Comparison of ENCODE assay signal across 1 cellular context in the genomic region with DNA sequence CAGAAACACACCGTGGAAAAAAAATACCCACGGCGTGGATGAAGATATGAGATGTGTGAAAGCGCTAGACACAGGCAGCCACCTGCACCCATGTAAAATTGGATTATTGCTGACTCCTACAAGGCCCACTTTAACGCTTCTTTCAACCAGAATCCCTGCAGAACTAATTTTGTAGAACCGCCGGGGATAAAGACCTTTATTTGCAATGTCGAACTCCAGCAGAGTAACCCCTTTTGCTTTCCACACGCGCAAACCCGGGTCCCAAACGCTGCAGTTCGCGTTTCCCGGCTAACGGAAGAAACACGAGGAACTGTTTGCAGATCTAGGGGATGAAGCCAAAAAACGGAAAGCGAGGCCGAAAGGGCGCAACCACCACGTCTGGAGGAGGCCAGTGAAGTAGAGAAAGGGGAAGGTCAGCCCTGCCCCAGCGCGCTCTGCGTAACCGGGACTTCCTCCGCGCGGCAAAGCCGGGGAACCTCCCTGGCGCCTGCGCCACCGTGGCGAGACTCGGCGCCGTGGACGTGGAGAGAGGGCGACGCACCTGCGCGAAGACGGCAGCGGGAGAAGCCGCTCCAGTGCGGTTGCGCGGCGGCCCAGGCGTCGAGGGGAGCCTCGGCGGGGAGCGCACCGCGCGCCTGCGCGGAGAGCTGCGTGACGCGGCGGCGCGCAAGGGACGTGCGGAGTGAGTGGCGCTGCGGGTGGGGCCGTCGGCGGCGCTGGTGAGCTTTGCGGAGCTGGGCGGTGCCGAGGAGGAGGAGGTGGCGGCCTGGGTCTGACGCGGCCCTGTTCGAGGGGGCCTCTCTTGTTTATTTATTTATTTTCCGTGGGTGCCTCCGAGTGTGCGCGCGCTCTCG.
TF ChIP-seq lines count a peak whose summit lies in the region.

A gene (plus strand): TSS at position 729 of the 854 bp plus-strand sequence. CDS start 295 bp downstream, outside the sequence.

TF ChIP-seq in HepG2, 621 proteins besides CTCF, POLR2A, EP300 and RAD21 (continued from another document and continues in another):
- TF ChIP-seq, protein P1, sequence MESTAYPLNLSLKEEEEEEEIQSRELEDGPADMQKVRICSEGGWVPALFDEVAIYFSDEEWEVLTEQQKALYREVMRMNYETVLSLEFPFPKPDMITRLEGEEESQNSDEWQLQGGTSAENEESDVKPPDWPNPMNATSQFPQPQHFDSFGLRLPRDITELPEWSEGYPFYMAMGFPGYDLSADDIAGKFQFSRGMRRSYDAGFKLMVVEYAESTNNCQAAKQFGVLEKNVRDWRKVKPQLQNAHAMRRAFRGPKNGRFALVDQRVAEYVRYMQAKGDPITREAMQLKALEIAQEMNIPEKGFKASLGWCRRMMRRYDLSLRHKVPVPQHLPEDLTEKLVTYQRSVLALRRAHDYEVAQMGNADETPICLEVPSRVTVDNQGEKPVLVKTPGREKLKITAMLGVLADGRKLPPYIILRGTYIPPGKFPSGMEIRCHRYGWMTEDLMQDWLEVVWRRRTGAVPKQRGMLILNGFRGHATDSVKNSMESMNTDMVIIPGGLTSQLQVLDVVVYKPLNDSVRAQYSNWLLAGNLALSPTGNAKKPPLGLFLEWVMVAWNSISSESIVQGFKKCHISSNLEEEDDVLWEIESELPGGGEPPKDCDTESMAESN (CRISPR knock-in tag; conservative IDR thresholded peaks at IDR 0.05): peak; percentile 90
- TF ChIP-seq MYNN (CRISPR knock-in tag; IDR thresholded peaks at IDR 0.05; ENCODE audit: low read depth): peak; percentile 86; the same call in 1 of the 2 replicates
- TF ChIP-seq JDP2 (CRISPR knock-in tag; IDR thresholded peaks at IDR 0.05; ENCODE audit: borderline replicate concordance): no peak; the same call in none of the 2 replicates
- TF ChIP-seq HOXA5 (CRISPR knock-in tag; IDR thresholded peaks at IDR 0.05): 0 out of 2 replicates have a peak, but pooled peaks have one; percentile 82
- peak; percentile 60; the same call in 1 of the 2 replicates for TF ChIP-seq SATB2 (CRISPR knock-in tag; IDR thresholded peaks at IDR 0.05)
- TF ChIP-seq, protein P2, sequence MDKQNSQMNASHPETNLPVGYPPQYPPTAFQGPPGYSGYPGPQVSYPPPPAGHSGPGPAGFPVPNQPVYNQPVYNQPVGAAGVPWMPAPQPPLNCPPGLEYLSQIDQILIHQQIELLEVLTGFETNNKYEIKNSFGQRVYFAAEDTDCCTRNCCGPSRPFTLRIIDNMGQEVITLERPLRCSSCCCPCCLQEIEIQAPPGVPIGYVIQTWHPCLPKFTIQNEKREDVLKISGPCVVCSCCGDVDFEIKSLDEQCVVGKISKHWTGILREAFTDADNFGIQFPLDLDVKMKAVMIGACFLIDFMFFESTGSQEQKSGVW (CRISPR knock-in tag; IDR thresholded peaks at IDR 0.05; ENCODE audit: borderline replicate concordance): peak; percentile 95; the same call in 1 of the 2 replicates
- peak; percentile 86; the same call in 1 of the 2 replicates for TF ChIP-seq SMAD1 (CRISPR knock-in tag; IDR thresholded peaks at IDR 0.05; ENCODE audit: borderline replicate concordance, low read depth)
- TF ChIP-seq, protein P3, sequence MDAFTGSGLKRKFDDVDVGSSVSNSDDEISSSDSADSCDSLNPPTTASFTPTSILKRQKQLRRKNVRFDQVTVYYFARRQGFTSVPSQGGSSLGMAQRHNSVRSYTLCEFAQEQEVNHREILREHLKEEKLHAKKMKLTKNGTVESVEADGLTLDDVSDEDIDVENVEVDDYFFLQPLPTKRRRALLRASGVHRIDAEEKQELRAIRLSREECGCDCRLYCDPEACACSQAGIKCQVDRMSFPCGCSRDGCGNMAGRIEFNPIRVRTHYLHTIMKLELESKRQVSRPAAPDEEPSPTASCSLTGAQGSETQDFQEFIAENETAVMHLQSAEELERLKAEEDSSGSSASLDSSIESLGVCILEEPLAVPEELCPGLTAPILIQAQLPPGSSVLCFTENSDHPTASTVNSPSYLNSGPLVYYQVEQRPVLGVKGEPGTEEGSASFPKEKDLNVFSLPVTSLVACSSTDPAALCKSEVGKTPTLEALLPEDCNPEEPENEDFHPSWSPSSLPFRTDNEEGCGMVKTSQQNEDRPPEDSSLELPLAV (CRISPR knock-in tag; conservative IDR thresholded peaks at IDR 0.05; ENCODE audit: low read depth): no peak
- TF ChIP-seq TBX2 (CRISPR knock-in tag; IDR thresholded peaks at IDR 0.05; ENCODE audit: borderline replicate concordance): peak; percentile 69
- no peak for TF ChIP-seq HOXA9 (CRISPR knock-in tag; IDR thresholded peaks at IDR 0.05; ENCODE audit: borderline replicate concordance)
- TF ChIP-seq, protein P4, sequence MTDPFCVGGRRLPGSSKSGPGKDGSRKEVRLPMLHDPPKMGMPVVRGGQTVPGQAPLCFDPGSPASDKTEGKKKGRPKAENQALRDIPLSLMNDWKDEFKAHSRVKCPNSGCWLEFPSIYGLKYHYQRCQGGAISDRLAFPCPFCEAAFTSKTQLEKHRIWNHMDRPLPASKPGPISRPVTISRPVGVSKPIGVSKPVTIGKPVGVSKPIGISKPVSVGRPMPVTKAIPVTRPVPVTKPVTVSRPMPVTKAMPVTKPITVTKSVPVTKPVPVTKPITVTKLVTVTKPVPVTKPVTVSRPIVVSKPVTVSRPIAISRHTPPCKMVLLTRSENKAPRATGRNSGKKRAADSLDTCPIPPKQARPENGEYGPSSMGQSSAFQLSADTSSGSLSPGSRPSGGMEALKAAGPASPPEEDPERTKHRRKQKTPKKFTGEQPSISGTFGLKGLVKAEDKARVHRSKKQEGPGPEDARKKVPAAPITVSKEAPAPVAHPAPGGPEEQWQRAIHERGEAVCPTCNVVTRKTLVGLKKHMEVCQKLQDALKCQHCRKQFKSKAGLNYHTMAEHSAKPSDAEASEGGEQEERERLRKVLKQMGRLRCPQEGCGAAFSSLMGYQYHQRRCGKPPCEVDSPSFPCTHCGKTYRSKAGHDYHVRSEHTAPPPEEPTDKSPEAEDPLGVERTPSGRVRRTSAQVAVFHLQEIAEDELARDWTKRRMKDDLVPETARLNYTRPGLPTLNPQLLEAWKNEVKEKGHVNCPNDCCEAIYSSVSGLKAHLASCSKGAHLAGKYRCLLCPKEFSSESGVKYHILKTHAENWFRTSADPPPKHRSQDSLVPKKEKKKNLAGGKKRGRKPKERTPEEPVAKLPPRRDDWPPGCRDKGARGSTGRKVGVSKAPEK (CRISPR knock-in tag; IDR thresholded peaks at IDR 0.05; ENCODE audit: borderline replicate concordance): peak; percentile 84; the same call in 1 of the 2 replicates
- peak; percentile 53; the same call in 1 of the 2 replicates for TF ChIP-seq ZNF44 (CRISPR knock-in tag; IDR thresholded peaks at IDR 0.05)
- TF ChIP-seq ZNF577 (CRISPR knock-in tag; IDR thresholded peaks at IDR 0.05; ENCODE audit: borderline replicate concordance, low read depth): no peak
- TF ChIP-seq ZNF777 (CRISPR knock-in tag; IDR thresholded peaks at IDR 0.05): peak; percentile 96
- TF ChIP-seq REPIN1 (CRISPR knock-in tag; IDR thresholded peaks at IDR 0.05; ENCODE audit: borderline replicate concordance, low read depth): peak; percentile 93
- TF ChIP-seq, protein P5, sequence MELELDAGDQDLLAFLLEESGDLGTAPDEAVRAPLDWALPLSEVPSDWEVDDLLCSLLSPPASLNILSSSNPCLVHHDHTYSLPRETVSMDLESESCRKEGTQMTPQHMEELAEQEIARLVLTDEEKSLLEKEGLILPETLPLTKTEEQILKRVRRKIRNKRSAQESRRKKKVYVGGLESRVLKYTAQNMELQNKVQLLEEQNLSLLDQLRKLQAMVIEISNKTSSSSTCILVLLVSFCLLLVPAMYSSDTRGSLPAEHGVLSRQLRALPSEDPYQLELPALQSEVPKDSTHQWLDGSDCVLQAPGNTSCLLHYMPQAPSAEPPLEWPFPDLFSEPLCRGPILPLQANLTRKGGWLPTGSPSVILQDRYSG (CRISPR knock-in tag; IDR thresholded peaks at IDR 0.05): peak; percentile 90; the same call in 1 of the 2 replicates
- TF ChIP-seq, protein P6, sequence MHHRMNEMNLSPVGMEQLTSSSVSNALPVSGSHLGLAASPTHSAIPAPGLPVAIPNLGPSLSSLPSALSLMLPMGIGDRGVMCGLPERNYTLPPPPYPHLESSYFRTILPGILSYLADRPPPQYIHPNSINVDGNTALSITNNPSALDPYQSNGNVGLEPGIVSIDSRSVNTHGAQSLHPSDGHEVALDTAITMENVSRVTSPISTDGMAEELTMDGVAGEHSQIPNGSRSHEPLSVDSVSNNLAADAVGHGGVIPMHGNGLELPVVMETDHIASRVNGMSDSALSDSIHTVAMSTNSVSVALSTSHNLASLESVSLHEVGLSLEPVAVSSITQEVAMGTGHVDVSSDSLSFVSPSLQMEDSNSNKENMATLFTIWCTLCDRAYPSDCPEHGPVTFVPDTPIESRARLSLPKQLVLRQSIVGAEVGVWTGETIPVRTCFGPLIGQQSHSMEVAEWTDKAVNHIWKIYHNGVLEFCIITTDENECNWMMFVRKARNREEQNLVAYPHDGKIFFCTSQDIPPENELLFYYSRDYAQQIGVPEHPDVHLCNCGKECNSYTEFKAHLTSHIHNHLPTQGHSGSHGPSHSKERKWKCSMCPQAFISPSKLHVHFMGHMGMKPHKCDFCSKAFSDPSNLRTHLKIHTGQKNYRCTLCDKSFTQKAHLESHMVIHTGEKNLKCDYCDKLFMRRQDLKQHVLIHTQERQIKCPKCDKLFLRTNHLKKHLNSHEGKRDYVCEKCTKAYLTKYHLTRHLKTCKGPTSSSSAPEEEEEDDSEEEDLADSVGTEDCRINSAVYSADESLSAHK (CRISPR knock-in tag; IDR thresholded peaks at IDR 0.05; ENCODE audit: borderline replicate concordance): no peak
- TF ChIP-seq, protein P7, sequence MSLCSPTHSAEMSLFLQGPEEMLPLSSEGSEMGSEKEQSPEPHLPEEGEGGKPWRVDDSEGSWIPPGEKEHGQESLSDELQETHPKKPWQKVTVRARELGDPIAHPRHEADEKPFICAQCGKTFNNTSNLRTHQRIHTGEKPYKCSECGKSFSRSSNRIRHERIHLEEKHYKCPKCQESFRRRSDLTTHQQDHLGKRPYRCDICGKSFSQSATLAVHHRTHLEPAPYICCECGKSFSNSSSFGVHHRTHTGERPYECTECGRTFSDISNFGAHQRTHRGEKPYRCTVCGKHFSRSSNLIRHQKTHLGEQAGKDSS (CRISPR knock-in tag; IDR thresholded peaks at IDR 0.05; ENCODE audit: borderline replicate concordance, low read depth): no peak; the same call in 1 of the 2 replicates
- no peak for TF ChIP-seq ATF1 (CRISPR knock-in tag; IDR thresholded peaks at IDR 0.05)
- no peak for TF ChIP-seq FOXK2 (IDR thresholded peaks at IDR 0.05)
- peak; percentile 75; the same call in 1 of the 2 replicates for TF ChIP-seq MIXL1 (CRISPR knock-in tag; IDR thresholded peaks at IDR 0.05)
- TF ChIP-seq ZNF558 (CRISPR knock-in tag; IDR thresholded peaks at IDR 0.05; ENCODE audit: borderline replicate concordance): peak; percentile 99
- TF ChIP-seq ZNF720 (CRISPR knock-in tag; IDR thresholded peaks at IDR 0.05): no peak
- TF ChIP-seq, protein P8, sequence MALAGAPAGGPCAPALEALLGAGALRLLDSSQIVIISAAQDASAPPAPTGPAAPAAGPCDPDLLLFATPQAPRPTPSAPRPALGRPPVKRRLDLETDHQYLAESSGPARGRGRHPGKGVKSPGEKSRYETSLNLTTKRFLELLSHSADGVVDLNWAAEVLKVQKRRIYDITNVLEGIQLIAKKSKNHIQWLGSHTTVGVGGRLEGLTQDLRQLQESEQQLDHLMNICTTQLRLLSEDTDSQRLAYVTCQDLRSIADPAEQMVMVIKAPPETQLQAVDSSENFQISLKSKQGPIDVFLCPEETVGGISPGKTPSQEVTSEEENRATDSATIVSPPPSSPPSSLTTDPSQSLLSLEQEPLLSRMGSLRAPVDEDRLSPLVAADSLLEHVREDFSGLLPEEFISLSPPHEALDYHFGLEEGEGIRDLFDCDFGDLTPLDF (CRISPR knock-in tag; IDR thresholded peaks at IDR 0.05): peak; percentile 76
- no peak for TF ChIP-seq FIP1L1 (IDR thresholded peaks at IDR 0.05; ENCODE audit: borderline replicate concordance, insufficient read depth, low read depth, low read length)
- TF ChIP-seq, protein P9, sequence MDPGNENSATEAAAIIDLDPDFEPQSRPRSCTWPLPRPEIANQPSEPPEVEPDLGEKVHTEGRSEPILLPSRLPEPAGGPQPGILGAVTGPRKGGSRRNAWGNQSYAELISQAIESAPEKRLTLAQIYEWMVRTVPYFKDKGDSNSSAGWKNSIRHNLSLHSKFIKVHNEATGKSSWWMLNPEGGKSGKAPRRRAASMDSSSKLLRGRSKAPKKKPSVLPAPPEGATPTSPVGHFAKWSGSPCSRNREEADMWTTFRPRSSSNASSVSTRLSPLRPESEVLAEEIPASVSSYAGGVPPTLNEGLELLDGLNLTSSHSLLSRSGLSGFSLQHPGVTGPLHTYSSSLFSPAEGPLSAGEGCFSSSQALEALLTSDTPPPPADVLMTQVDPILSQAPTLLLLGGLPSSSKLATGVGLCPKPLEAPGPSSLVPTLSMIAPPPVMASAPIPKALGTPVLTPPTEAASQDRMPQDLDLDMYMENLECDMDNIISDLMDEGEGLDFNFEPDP (CRISPR knock-in tag; conservative IDR thresholded peaks at IDR 0.05): peak; percentile 8; the same call in 1 of the 2 replicates
- TF ChIP-seq, protein P10, sequence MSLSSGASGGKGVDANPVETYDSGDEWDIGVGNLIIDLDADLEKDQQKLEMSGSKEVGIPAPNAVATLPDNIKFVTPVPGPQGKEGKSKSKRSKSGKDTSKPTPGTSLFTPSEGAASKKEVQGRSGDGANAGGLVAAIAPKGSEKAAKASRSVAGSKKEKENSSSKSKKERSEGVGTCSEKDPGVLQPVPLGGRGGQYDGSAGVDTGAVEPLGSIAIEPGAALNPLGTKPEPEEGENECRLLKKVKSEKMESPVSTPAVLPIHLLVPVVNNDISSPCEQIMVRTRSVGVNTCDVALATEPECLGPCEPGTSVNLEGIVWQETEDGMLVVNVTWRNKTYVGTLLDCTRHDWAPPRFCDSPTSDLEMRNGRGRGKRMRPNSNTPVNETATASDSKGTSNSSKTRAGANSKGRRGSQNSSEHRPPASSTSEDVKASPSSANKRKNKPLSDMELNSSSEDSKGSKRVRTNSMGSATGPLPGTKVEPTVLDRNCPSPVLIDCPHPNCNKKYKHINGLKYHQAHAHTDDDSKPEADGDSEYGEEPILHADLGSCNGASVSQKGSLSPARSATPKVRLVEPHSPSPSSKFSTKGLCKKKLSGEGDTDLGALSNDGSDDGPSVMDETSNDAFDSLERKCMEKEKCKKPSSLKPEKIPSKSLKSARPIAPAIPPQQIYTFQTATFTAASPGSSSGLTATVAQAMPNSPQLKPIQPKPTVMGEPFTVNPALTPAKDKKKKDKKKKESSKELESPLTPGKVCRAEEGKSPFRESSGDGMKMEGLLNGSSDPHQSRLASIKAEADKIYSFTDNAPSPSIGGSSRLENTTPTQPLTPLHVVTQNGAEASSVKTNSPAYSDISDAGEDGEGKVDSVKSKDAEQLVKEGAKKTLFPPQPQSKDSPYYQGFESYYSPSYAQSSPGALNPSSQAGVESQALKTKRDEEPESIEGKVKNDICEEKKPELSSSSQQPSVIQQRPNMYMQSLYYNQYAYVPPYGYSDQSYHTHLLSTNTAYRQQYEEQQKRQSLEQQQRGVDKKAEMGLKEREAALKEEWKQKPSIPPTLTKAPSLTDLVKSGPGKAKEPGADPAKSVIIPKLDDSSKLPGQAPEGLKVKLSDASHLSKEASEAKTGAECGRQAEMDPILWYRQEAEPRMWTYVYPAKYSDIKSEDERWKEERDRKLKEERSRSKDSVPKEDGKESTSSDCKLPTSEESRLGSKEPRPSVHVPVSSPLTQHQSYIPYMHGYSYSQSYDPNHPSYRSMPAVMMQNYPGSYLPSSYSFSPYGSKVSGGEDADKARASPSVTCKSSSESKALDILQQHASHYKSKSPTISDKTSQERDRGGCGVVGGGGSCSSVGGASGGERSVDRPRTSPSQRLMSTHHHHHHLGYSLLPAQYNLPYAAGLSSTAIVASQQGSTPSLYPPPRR (CRISPR knock-in tag; IDR thresholded peaks at IDR 0.05; ENCODE audit: borderline replicate concordance): peak; percentile 34; the same call in 1 of the 2 replicates
- 0 out of 2 replicates have a peak, but pooled peaks have one; percentile 88 for TF ChIP-seq ZNF33B (CRISPR knock-in tag; IDR thresholded peaks at IDR 0.05)
- peak; percentile 76; the same call in 1 of the 2 replicates for TF ChIP-seq SMAD9 (CRISPR knock-in tag; IDR thresholded peaks at IDR 0.05)
- TF ChIP-seq ZNF709 (CRISPR knock-in tag; IDR thresholded peaks at IDR 0.05): no peak; the same call in none of the 2 replicates
- TF ChIP-seq ERF (CRISPR knock-in tag; IDR thresholded peaks at IDR 0.05): peak; percentile 96
